ENCODE assay signal across 26 cellular contexts in the genomic region with DNA sequence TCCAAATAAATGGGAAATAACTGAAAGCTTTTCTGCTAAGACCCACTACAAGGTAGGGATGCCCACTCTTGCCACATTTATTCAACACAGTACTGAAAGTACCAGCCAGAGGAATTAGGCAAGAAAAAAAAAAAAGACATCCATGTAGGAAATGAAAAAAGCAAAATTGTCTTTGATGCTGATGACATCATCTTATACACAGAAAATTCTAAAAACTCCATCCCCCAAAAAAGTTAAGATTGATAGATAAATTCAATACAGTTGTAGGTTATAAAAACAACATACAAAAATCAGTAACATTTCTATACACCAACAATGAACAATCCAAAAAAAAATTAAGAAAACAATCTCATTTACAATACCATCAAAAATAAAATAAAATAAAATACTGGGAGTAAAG.
DNase-seq lines count a peak whose midpoint lies in the region; ATAC-seq, FAIRE-seq and TF ChIP-seq lines count a peak whose summit lies in the region.
"Had no signal": no experiment of that assay in that cellular context is flagged by ENCODE, and none has a peak within 500 bp of the region (broad histone marks: within the 10 kb centered on the region; RNA-seq: fewer than 3 reads in every experiment).

No MANE protein-coding gene starts in this region.

- no peak for TF ChIP-seq EP300 in GM12878 (IDR thresholded peaks at IDR 0.05; ENCODE audit: borderline replicate concordance in 1 of 2, control insufficient read depth in 1 of 2, low read depth in 2 of 2, low read length in 2 of 2)

- H3K79me1 ChIP-seq in mesenchymal stem cell (replicated peaks; ENCODE audit: low read length, poor library complexity, severe bottlenecking), result no peaks in the 10 kb centered on the region

- H3K4me1 ChIP-seq in HEK293 (ENCODE audit: control insufficient read depth, insufficient read depth, low read length) (no peaks in the 10 kb centered on the region), GM12878 (ENCODE audit: control insufficient read depth, insufficient read depth, low read length) (peaks cover 3% of the 10 kb centered on the region; the same call in 1 of the 2 replicates), mesenchymal stem cell (ENCODE audit: control insufficient read depth, insufficient read depth, low read depth, low read length) (no peaks in the 10 kb centered on the region)
- H3K4me1 ChIP-seq: BE2C, BLaER1 had no signal

- no TSS peak for BruUV-seq in GM12878 (replicated peaks; lab: Mats Ljungman, UMichigan)

- RAD21 ChIA-PET in GM12878 (lab: Charles Lee; ENCODE audit: unreplicated experiment), result interaction anchor here (0.7 kb wide), 1 partner anchor 118 kb away, joined by 3 read pairs; no protein-coding TSS in a partner anchor

- H3K27ac ChIP-seq in HEK293 (ENCODE audit: extremely low read depth, low read depth, low read length), result no peak overlapping the region
- H3K27ac ChIP-seq in GM12878 (ENCODE audit: control insufficient read depth, insufficient read depth), result no peak overlapping the region
- no peak overlapping the region for H3K27ac ChIP-seq in mesenchymal stem cell (ENCODE audit: low read length, poor library complexity, severe bottlenecking)
- H3K27ac ChIP-seq: BLaER1 had no signal

- no peak for TF ChIP-seq RAD21 in GM12878 (IDR thresholded peaks at IDR 0.05; ENCODE audit: insufficient read depth, low read depth, low read length)

- H3K36me3 ChIP-seq in HEK293 (ENCODE audit: control insufficient read depth in 2 of 2, insufficient read depth in 1 of 2, low read length in 2 of 2), result no peaks in the 10 kb centered on the region
- H3K36me3 ChIP-seq in GM12878 (ENCODE audit: control insufficient read depth in 2 of 2, insufficient read depth in 2 of 2, low read length in 1 of 2), result no peaks in the 10 kb centered on the region
- H3K36me3 ChIP-seq in mesenchymal stem cell (ENCODE audit: control insufficient read depth in 1 of 2, insufficient read depth in 2 of 2, low read depth in 1 of 2, low read length in 2 of 2), result no peaks in the 10 kb centered on the region
- H3K36me3 ChIP-seq: BE2C, BLaER1 had no signal

- no peak for FAIRE-seq in GM12878 (lab: Jason Lieb, UNC)
- FAIRE-seq in frontal cortex (lab: Jason Lieb, UNC), result peak; percentile 83
- FAIRE-seq: A204.1, GM12891, GM19239 had no signal

- no peaks in the 10 kb centered on the region for H3K79me2 ChIP-seq in GM12878 (ENCODE audit: control insufficient read depth, insufficient read depth, low read length)

- CTCF ChIA-PET in HEK293 (lab: Yijun Ruan, JAX) (interaction anchor here (0.7 kb wide), 1 partner anchor 891 kb away, joined by 3 read pairs; no protein-coding TSS in a partner anchor), GM12878 (lab: Yijun Ruan, JAX) (no interaction called here)

- SMC1A ChIA-PET in GM12878 (lab: Charles Lee; ENCODE audit: uncharacterized antibody, unreplicated experiment), result no interaction called here

- in situ Hi-C loops in GM12878 (cut with MboI), result no loop called here

- DNase-seq in GM12878 (ENCODE audit: low read depth, low spot score) (no peak), frontal cortex (ENCODE audit: low spot score in 2 of 2) (no peak), mesenchymal stem cell (no peak), T-helper 1 cell (no peak), NOMO-1 (lab: John Stamatoyannopoulos, UW; ENCODE audit: unreplicated experiment in 2 of 2) (no peak)
- no peak for DNase-seq in NK-92 treated with Interleukin-12 subunit alpha and Interleukin-12 subunit beta, amount 100 ng/mL, for 24 hours (lab: John Stamatoyannopoulos, UW)
- DNase-seq: 8988T; ACHN; BE2C; C1 segment of cervical spinal cord; CD4-positive, alpha-beta memory T cell; CD4-positive, CD25-positive, alpha-beta regulatory T cell; CD8-positive, alpha-beta memory T cell; COR-L47; DMS 273 treated with DMSO at 0.1 percent for 48 hours; DMS153; DMS53; DMS79; DND-41; EL; GDM1 had no signal

- no peak for ATAC-seq in GM12878

- H3K27me3 ChIP-seq in GM12878 (replicated peaks in 1 of 2; ENCODE audit: control insufficient read depth in 2 of 2, insufficient read depth in 2 of 2, low read length in 1 of 2) (no peaks in the 10 kb centered on the region), mesenchymal stem cell (ENCODE audit: control insufficient read depth in 1 of 2, insufficient read depth in 1 of 2, low read length in 2 of 2) (no peaks in the 10 kb centered on the region)
- H3K27me3 ChIP-seq: BLaER1 had no signal

- no peak overlapping the region for H2AFZ ChIP-seq in GM12878 (ENCODE audit: control insufficient read depth, low read depth, low read length)
- no peak overlapping the region for H2AFZ ChIP-seq in mesenchymal stem cell (ENCODE audit: low read depth, low read length)

- H3K14ac ChIP-seq in mesenchymal stem cell (ENCODE audit: low read length in 2 of 2), result no peak overlapping the region

- no peak overlapping the region for H2BK120ac ChIP-seq in mesenchymal stem cell (ENCODE audit: low read depth, low read length)

- H3K23ac ChIP-seq in mesenchymal stem cell (ENCODE audit: low read length in 2 of 2), result no peak overlapping the region

- H2BK5ac ChIP-seq in mesenchymal stem cell (ENCODE audit: low read depth, low read length, poor library complexity, severe bottlenecking), result peak overlapping the region; percentile 57

- no peak overlapping the region for H2AK5ac ChIP-seq in mesenchymal stem cell (ENCODE audit: low read length, severe bottlenecking)

- no peak for TF ChIP-seq CTCF in HEK293 (tag by site-specific recombination; IDR thresholded peaks at IDR 0.05)
- no peak for TF ChIP-seq CTCF in GM12878 (IDR thresholded peaks at IDR 0.05 in 2 of 3, conservative IDR thresholded peaks at IDR 0.05 in 1 of 3; ENCODE audit: control insufficient read depth in 2 of 3, extremely low read depth in 1 of 3, insufficient read depth in 1 of 3, low read depth in 3 of 3, low read length in 3 of 3)

- H3K4me3 ChIP-seq in HEK293 (ENCODE audit: low read depth, low read length) (no peak overlapping the region), GM12878 (no peak overlapping the region), mesenchymal stem cell (ENCODE audit: insufficient read depth in 1 of 2, low read depth in 1 of 2, low read length in 2 of 2) (no peak overlapping the region)
- H3K4me3 ChIP-seq: BLaER1 had no signal

- intact Hi-C loops in GM12878 (cut with micrococcal nuclease; ENCODE audit: unreplicated experiment), result no loop called here

- no peak overlapping the region for H2BK15ac ChIP-seq in mesenchymal stem cell (ENCODE audit: low read depth, poor library complexity, severe bottlenecking)

- POLR2A ChIA-PET in HEK293 (lab: Yijun Ruan, JAX), result no interaction called here
- POLR2A ChIA-PET in GM12878 (lab: Charles Lee), result no interaction called here

- no peaks in the 10 kb centered on the region for H3K9me3 ChIP-seq in HEK293 (ENCODE audit: control insufficient read depth, insufficient read depth, low read depth, low read length)
- H3K9me3 ChIP-seq in GM12878 (replicated peaks; ENCODE audit: control insufficient read depth, insufficient read depth, low read length), result no peaks in the 10 kb centered on the region
- H3K9me3 ChIP-seq in mesenchymal stem cell (ENCODE audit: control insufficient read depth, low read length), result no peaks in the 10 kb centered on the region
- H3K9me3 ChIP-seq: BE2C, BLaER1 had no signal

- TF ChIP-seq POLR2A in GM12878 (IDR thresholded peaks at IDR 0.05; ENCODE audit: low read depth, low read length), result no peak

- H4K20me1 ChIP-seq in GM12878 (ENCODE audit: control insufficient read depth, insufficient read depth), result no peaks in the 10 kb centered on the region
- H4K20me1 ChIP-seq: BLaER1 had no signal

- H3K4ac ChIP-seq in mesenchymal stem cell (ENCODE audit: low read depth in 1 of 2, low read length in 2 of 2), result no peak overlapping the region

- H2BK12ac ChIP-seq in mesenchymal stem cell (ENCODE audit: low read length in 2 of 2), result no peak overlapping the region

- H4K8ac ChIP-seq in mesenchymal stem cell (ENCODE audit: low read length), result no peak overlapping the region

- H4K91ac ChIP-seq in mesenchymal stem cell (ENCODE audit: low read length), result no peak overlapping the region

- H3K4me2 ChIP-seq in GM12878 (ENCODE audit: control insufficient read depth, insufficient read depth) (no peak overlapping the region), mesenchymal stem cell (ENCODE audit: low read length, poor library complexity, severe bottlenecking) (no peak overlapping the region)
- H3K4me2 ChIP-seq: BLaER1 had no signal

- H3K18ac ChIP-seq in mesenchymal stem cell (ENCODE audit: low read depth in 1 of 2, low read length in 2 of 2), result no peak overlapping the region

- H3K9ac ChIP-seq in GM12878 (ENCODE audit: control insufficient read depth, insufficient read depth, low read length) (no peak overlapping the region), mesenchymal stem cell (ENCODE audit: low read length) (no peak overlapping the region)
- H3K9ac ChIP-seq: BLaER1 had no signal

TF ChIP-seq in HEK293, 187 proteins besides CTCF, POLR2A, EP300 and RAD21:
- TF ChIP-seq, protein P1, sequence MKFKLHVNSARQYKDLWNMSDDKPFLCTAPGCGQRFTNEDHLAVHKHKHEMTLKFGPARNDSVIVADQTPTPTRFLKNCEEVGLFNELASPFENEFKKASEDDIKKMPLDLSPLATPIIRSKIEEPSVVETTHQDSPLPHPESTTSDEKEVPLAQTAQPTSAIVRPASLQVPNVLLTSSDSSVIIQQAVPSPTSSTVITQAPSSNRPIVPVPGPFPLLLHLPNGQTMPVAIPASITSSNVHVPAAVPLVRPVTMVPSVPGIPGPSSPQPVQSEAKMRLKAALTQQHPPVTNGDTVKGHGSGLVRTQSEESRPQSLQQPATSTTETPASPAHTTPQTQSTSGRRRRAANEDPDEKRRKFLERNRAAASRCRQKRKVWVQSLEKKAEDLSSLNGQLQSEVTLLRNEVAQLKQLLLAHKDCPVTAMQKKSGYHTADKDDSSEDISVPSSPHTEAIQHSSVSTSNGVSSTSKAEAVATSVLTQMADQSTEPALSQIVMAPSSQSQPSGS (tag by site-specific recombination; IDR thresholded peaks at IDR 0.05; ENCODE audit: low read depth), result 0 out of 2 replicates have a peak, but pooled peaks have one; percentile 38
- TF ChIP-seq RBAK (tag by site-specific recombination; IDR thresholded peaks at IDR 0.05), result no peak

TF ChIP-seq in GM12878, 131 proteins besides CTCF, POLR2A, EP300 and RAD21:
- TF ChIP-seq SP1 (IDR thresholded peaks at IDR 0.05; ENCODE audit: low read depth, low read length) (no peak), ATF7 (IDR thresholded peaks at IDR 0.05; ENCODE audit: low read depth) (peak; percentile 50)
